In genomic region chr15:63086271-63086670, GRCh38 we compare ENCODE assay signal across 28 cellular contexts. TPM values are rescaled to one million over a fixed set of nuclear protein-coding genes. Genes with fewer than 3 reads are reported as not detected.
DNase-seq lines count a peak whose midpoint lies in the region; ATAC-seq and TF ChIP-seq lines count a peak whose summit lies in the region.
"Had no signal": no experiment of that assay in that cellular context is flagged by ENCODE, and none has a peak within 500 bp of the region (broad histone marks: within the 10 kb centered on the region; RNA-seq: fewer than 3 reads in every experiment).

No MANE protein-coding gene starts in this region.

- H3K27me3 Mint-ChIP-seq in nephron progenitor cell (ENCODE audit: low read depth, poor library complexity) = no peaks in the 10 kb centered on the region
- H3K27me3 Mint-ChIP-seq: activated T-helper 17 cell treated with anti-CD3 and anti-CD28 coated beads, Interleukin-2, amount 50 U/mL, for 72 hours had no signal

- H3K4me3 Mint-ChIP-seq in nephron progenitor cell = no peak overlapping the region
- H3K4me3 Mint-ChIP-seq: activated CD8-positive, alpha-beta T cell treated with anti-CD3 and anti-CD28 coated beads for 36 hours; activated T-helper 17 cell treated with anti-CD3 and anti-CD28 coated beads, Interleukin-2, amount 50 U/mL, for 72 hours; B cell; CD8-positive, alpha-beta T cell; neural crest cell; T-helper 17 cell had no signal

- ATAC-seq in GM18867 (IDR thresholded peaks at IDR 0.05; ENCODE audit: unreplicated experiment) = no peak
- ATAC-seq: activated CD8-positive, alpha-beta T cell treated with anti-CD3 and anti-CD28 coated beads for 36 hours; activated naive CD4-positive, alpha-beta T cell treated with anti-CD3 and anti-CD28 coated beads, Interleukin-2, amount 50 U/mL, for 72 hours; activated T-helper 17 cell treated with anti-CD3 and anti-CD28 coated beads, Interleukin-2, amount 50 U/mL, for 72 hours; CD8-positive, alpha-beta T cell; sciatic nerve; T-helper 17 cell had no signal

- in situ Hi-C loops in GM13977 (cut with MboI; ENCODE audit: low pct_unique_long_range_greater_than_20kb, low sequenced_read_pairs, unreplicated experiment) = no loop called here

- H3K36me3 Mint-ChIP-seq in nephron progenitor cell (ENCODE audit: low read depth) = no peaks in the 10 kb centered on the region
- H3K36me3 Mint-ChIP-seq: activated naive CD4-positive, alpha-beta T cell treated with anti-CD3 and anti-CD28 coated beads, Interleukin-2, amount 50 U/mL, for 72 hours; CD8-positive, alpha-beta T cell had no signal

- DNase-seq in A172 (ENCODE audit: low spot score) (peak; percentile 57), NCI-H69 (lab: John Stamatoyannopoulos, UW) (peak; percentile 24), fibroblast of mammary gland (ENCODE audit: low read depth) (peak; percentile 25), nephron progenitor cell (no peak), AG08395 (ENCODE audit: low spot score) (no peak), GM13977 (ENCODE audit: low spot score) (no peak), NK-92 (lab: John Stamatoyannopoulos, UW; ENCODE audit: unreplicated experiment) (no peak)
- DNase-seq: activated CD4-positive, alpha-beta T cell treated with anti-CD3 and anti-CD28 coated beads for 1 hour; activated CD8-positive, alpha-beta T cell treated with anti-CD3 and anti-CD28 coated beads for 36 hours; aorta; caudate nucleus; CD8-positive, alpha-beta T cell; dermis blood vessel endothelial cell; glutamatergic neuron; MM.1S; NCI-H1417; NCI-H2081 treated with DMSO at 0.1 percent for 48 hours; stimulated activated CD4-positive, alpha-beta T cell treated with anti-CD3 and anti-CD28 coated beads, Interleukin-12 subunit alpha, Interleukin-12 subunit beta, amount 100 ng/mL, for 4 hours; stimulated activated CD4-positive, alpha-beta T cell treated with anti-CD3 and anti-CD28 coated beads, Interleukin-4, amount 100 ng/mL, for 1 hour; T-helper 17 cell; upper lobe of left lung had no signal

- no peaks in the 10 kb centered on the region for H3K9me3 Mint-ChIP-seq in nephron progenitor cell
- H3K9me3 Mint-ChIP-seq: activated CD8-positive, alpha-beta T cell treated with anti-CD3 and anti-CD28 coated beads for 36 hours; activated naive CD4-positive, alpha-beta T cell treated with anti-CD3 and anti-CD28 coated beads, Interleukin-2, amount 50 U/mL, for 72 hours; activated T-helper 17 cell treated with anti-CD3 and anti-CD28 coated beads, Interleukin-2, amount 50 U/mL, for 72 hours; CD8-positive, alpha-beta T cell; neural crest cell had no signal

- H3K4me1 Mint-ChIP-seq in nephron progenitor cell = peaks cover 76% of the 10 kb centered on the region
- H3K4me1 Mint-ChIP-seq: activated T-helper 17 cell treated with anti-CD3 and anti-CD28 coated beads, Interleukin-2, amount 50 U/mL, for 72 hours; B cell; T-helper 17 cell had no signal

- TF ChIP-seq CTCF in fibroblast of mammary gland (conservative IDR thresholded peaks at IDR 0.05; ENCODE audit: control insufficient read depth, insufficient read depth, low read depth, low read length) (no peak), nephron progenitor cell (IDR thresholded peaks at IDR 0.05) (no peak), GM13977 (IDR thresholded peaks at IDR 0.05; ENCODE audit: extremely low read depth, insufficient read depth, missing control alignments) (no peak)

- no peak overlapping the region for H3K4me3 ChIP-seq in fibroblast of mammary gland (ENCODE audit: control insufficient read depth, low read depth, low read length)
- H3K4me3 ChIP-seq: SK-N-MC, upper lobe of left lung had no signal

- peak overlapping the region; percentile 43 for H3K27ac Mint-ChIP-seq in nephron progenitor cell
- H3K27ac Mint-ChIP-seq: activated CD8-positive, alpha-beta T cell treated with anti-CD3 and anti-CD28 coated beads for 36 hours; activated naive CD4-positive, alpha-beta T cell treated with anti-CD3 and anti-CD28 coated beads, Interleukin-2, amount 50 U/mL, for 72 hours; activated T-helper 17 cell treated with anti-CD3 and anti-CD28 coated beads, Interleukin-2, amount 50 U/mL, for 72 hours; B cell; CD8-positive, alpha-beta T cell; T-helper 17 cell had no signal

RNA-seq across cellular contexts. Expression of gene LACTB, which starts 35.4 kb away (rescaled TPM):
- 20.4 and 26.5 TPM in 2 replicates for total RNA-seq in A172 (2014; rRNA removed; shearing (Covaris generic))

RNA-seq across cellular contexts. Expression of gene TPM1, which starts 43.7 kb away (rescaled TPM):
- total RNA-seq in A172 (2014; rRNA removed; shearing (Covaris generic)) = 666 and 678 TPM in 2 replicates

Comparison
In these comparisons a context has a peak if more than half of its experiments do, and no peak if none do; other contexts are left out.
1. DNase-seq: peak in A172 (single experiment), NCI-H69 (single experiment) and fibroblast of mammary gland (single experiment); none in nephron progenitor cell (single experiment), AG08395 (single experiment), GM13977 (single experiment) and NK-92 (single experiment).